Comparison of ENCODE assay signal across 13 cellular contexts in genomic region chr14:45156067-45156466, GRCh38. TPM values are rescaled to one million over a fixed set of nuclear protein-coding genes. Genes with fewer than 3 reads are reported as not detected.
DNase-seq lines count a peak whose midpoint lies in the region; ATAC-seq lines count a peak whose summit lies in the region.
"Had no signal": no experiment of that assay in that cellular context is flagged by ENCODE, and none has a peak within 500 bp of the region (broad histone marks: within the 10 kb centered on the region; RNA-seq: fewer than 3 reads in every experiment).

No MANE protein-coding gene starts in this region.

- H3K36me3 Mint-ChIP-seq in activated naive CD4-positive, alpha-beta T cell treated with anti-CD3 and anti-CD28 coated beads, Interleukin-2, amount 50 U/mL, for 72 hours = no peaks in the 10 kb centered on the region
- peaks cover 13% of the 10 kb centered on the region for H3K36me3 Mint-ChIP-seq in activated naive CD8-positive, alpha-beta T cell treated with anti-CD3 and anti-CD28 coated beads, Interleukin-2, amount 10 ng/mL, durations not matched to agents 7 days and 5 days
- peaks cover 5% of the 10 kb centered on the region for H3K36me3 Mint-ChIP-seq in activated CD4-positive, alpha-beta memory T cell treated with anti-CD3 and anti-CD28 coated beads for 36 hours
- H3K36me3 Mint-ChIP-seq: brain had no signal

- no peak overlapping the region for H3K4me3 Mint-ChIP-seq in activated naive CD8-positive, alpha-beta T cell treated with anti-CD3 and anti-CD28 coated beads, Interleukin-2, amount 10 ng/mL, durations not matched to agents 7 days and 5 days
- H3K4me3 Mint-ChIP-seq in activated CD4-positive, alpha-beta memory T cell treated with anti-CD3 and anti-CD28 coated beads for 36 hours = no peak overlapping the region
- H3K4me3 Mint-ChIP-seq: brain had no signal

- POLR2A ChIA-PET in activated naive CD8-positive, alpha-beta T cell treated with anti-CD3 and anti-CD28 coated beads, Interleukin-2, amount 10 ng/mL, durations not matched to agents 7 days and 5 days (lab: Charles Lee) = no interaction called here
- POLR2A ChIA-PET in activated CD4-positive, alpha-beta memory T cell treated with anti-CD3 and anti-CD28 coated beads for 36 hours (lab: Charles Lee) = no interaction called here

- peaks cover 9% of the 10 kb centered on the region for H3K4me1 Mint-ChIP-seq in activated naive CD8-positive, alpha-beta T cell treated with anti-CD3 and anti-CD28 coated beads, Interleukin-2, amount 10 ng/mL, durations not matched to agents 7 days and 5 days
- peaks cover 3% of the 10 kb centered on the region for H3K4me1 Mint-ChIP-seq in activated CD4-positive, alpha-beta memory T cell treated with anti-CD3 and anti-CD28 coated beads for 36 hours (ENCODE audit: low read depth)
- H3K4me1 Mint-ChIP-seq: brain had no signal

- peak; percentile 84 to 85 for ATAC-seq in activated naive CD4-positive, alpha-beta T cell treated with anti-CD3 and anti-CD28 coated beads, Interleukin-2, amount 50 U/mL, for 72 hours
- peak; percentile 71 for ATAC-seq in HG03354 (IDR thresholded peaks at IDR 0.05; ENCODE audit: poor library complexity, severe bottlenecking, unreplicated experiment)
- ATAC-seq in activated naive CD8-positive, alpha-beta T cell treated with anti-CD3 and anti-CD28 coated beads, Interleukin-2, amount 10 ng/mL, durations not matched to agents 7 days and 5 days (ENCODE audit: low read depth) = peak; percentile 84
- ATAC-seq in stimulated activated naive CD8-positive, alpha-beta T cell treated with anti-CD3 and anti-CD28 coated beads, Interleukin-15, Interleukin-2, amounts not matched to agents 100 U/mL and 50 U/mL, for 24 hours = peak; percentile 77
- no peak for ATAC-seq in GM21825 (IDR thresholded peaks at IDR 0.05; ENCODE audit: unreplicated experiment)

- CTCF ChIA-PET in activated CD4-positive, alpha-beta memory T cell treated with anti-CD3 and anti-CD28 coated beads for 36 hours (lab: Charles Lee) = no interaction called here

- no peaks in the 10 kb centered on the region for H3K9me3 Mint-ChIP-seq in activated naive CD4-positive, alpha-beta T cell treated with anti-CD3 and anti-CD28 coated beads, Interleukin-2, amount 50 U/mL, for 72 hours
- H3K9me3 Mint-ChIP-seq in activated naive CD8-positive, alpha-beta T cell treated with anti-CD3 and anti-CD28 coated beads, Interleukin-2, amount 10 ng/mL, durations not matched to agents 7 days and 5 days = no peaks in the 10 kb centered on the region
- no peaks in the 10 kb centered on the region for H3K9me3 Mint-ChIP-seq in activated CD4-positive, alpha-beta memory T cell treated with anti-CD3 and anti-CD28 coated beads for 36 hours
- H3K9me3 Mint-ChIP-seq: brain had no signal

- intact Hi-C loops in activated CD4-positive, alpha-beta memory T cell treated with anti-CD3 and anti-CD28 coated beads for 36 hours (cut with micrococcal nuclease) = no loop called here

- no peaks in the 10 kb centered on the region for H3K27me3 Mint-ChIP-seq in activated naive CD8-positive, alpha-beta T cell treated with anti-CD3 and anti-CD28 coated beads, Interleukin-2, amount 10 ng/mL, durations not matched to agents 7 days and 5 days
- no peaks in the 10 kb centered on the region for H3K27me3 Mint-ChIP-seq in activated CD4-positive, alpha-beta memory T cell treated with anti-CD3 and anti-CD28 coated beads for 36 hours
- H3K27me3 Mint-ChIP-seq: brain had no signal

- no peak for DNase-seq in activated naive CD4-positive, alpha-beta T cell treated with anti-CD3 and anti-CD28 coated beads, Interleukin-2, amount 50 U/mL, for 72 hours (ENCODE audit: low spot score in 2 of 2)
- DNase-seq in activated naive CD4-positive, alpha-beta T cell treated with anti-CD3 and anti-CD28 coated beads, Interleukin-2, amount 50 U/mL, for 16 hours = no peak
- no peak for DNase-seq in activated naive CD8-positive, alpha-beta T cell treated with anti-CD3 and anti-CD28 coated beads, Interleukin-2, amount 10 ng/mL, durations not matched to agents 7 days and 5 days
- no peak for DNase-seq in stimulated activated naive CD8-positive, alpha-beta T cell treated with anti-CD3 and anti-CD28 coated beads, Interleukin-15, Interleukin-2, amounts not matched to agents 100 U/mL and 50 U/mL, for 24 hours
- no peak for DNase-seq in activated CD4-positive, alpha-beta memory T cell treated with anti-CD3 and anti-CD28 coated beads for 36 hours
- DNase-seq in NK-92 treated with Interleukin-12 subunit alpha and Interleukin-12 subunit beta, amount 100 ng/mL, for 24 hours (lab: John Stamatoyannopoulos, UW) = no peak
- DNase-seq: NCI-H1092 treated with DMSO at 0.1 percent for 48 hours, NCI-H345, OCI-M1, transverse colon had no signal

- no peak overlapping the region for H3K27ac Mint-ChIP-seq in activated naive CD4-positive, alpha-beta T cell treated with anti-CD3 and anti-CD28 coated beads, Interleukin-2, amount 50 U/mL, for 72 hours
- H3K27ac Mint-ChIP-seq in activated naive CD8-positive, alpha-beta T cell treated with anti-CD3 and anti-CD28 coated beads, Interleukin-2, amount 10 ng/mL, durations not matched to agents 7 days and 5 days = peak overlapping the region; percentile 7
- no peak overlapping the region for H3K27ac Mint-ChIP-seq in activated CD4-positive, alpha-beta memory T cell treated with anti-CD3 and anti-CD28 coated beads for 36 hours
- H3K27ac Mint-ChIP-seq: brain had no signal

RNA-seq across cellular contexts. Expression of gene FANCM, which starts 20.3 kb away (rescaled TPM):
- 10 to 100 TPM; 17.5 to 24.8 TPM for total RNA-seq in activated naive CD4-positive, alpha-beta T cell treated with anti-CD3 and anti-CD28 coated beads, Interleukin-2, amount 50 U/mL, for 72 hours
- total RNA-seq in activated naive CD8-positive, alpha-beta T cell treated with anti-CD3 and anti-CD28 coated beads, Interleukin-2, amount 10 ng/mL, durations not matched to agents 7 days and 5 days = 10 to 100 TPM; 15.0 to 17.7 TPM
- 10 to 100 TPM; 15.9 to 17.2 TPM for total RNA-seq in activated CD4-positive, alpha-beta memory T cell treated with anti-CD3 and anti-CD28 coated beads for 36 hours

RNA-seq across cellular contexts. Expression of gene FKBP3, which starts 21.8 kb away (rescaled TPM):
- 10 to 100 TPM; 57.5 to 76.9 TPM for total RNA-seq in activated naive CD4-positive, alpha-beta T cell treated with anti-CD3 and anti-CD28 coated beads, Interleukin-2, amount 50 U/mL, for 72 hours
- 10 to 100 TPM; 65.7 to 67.1 TPM for total RNA-seq in activated naive CD8-positive, alpha-beta T cell treated with anti-CD3 and anti-CD28 coated beads, Interleukin-2, amount 10 ng/mL, durations not matched to agents 7 days and 5 days
- total RNA-seq in activated CD4-positive, alpha-beta memory T cell treated with anti-CD3 and anti-CD28 coated beads for 36 hours = 10 to 100 TPM; 71.2 to 72.4 TPM
